18 cellular contexts compared by ENCODE assay signal in the genomic region with DNA sequence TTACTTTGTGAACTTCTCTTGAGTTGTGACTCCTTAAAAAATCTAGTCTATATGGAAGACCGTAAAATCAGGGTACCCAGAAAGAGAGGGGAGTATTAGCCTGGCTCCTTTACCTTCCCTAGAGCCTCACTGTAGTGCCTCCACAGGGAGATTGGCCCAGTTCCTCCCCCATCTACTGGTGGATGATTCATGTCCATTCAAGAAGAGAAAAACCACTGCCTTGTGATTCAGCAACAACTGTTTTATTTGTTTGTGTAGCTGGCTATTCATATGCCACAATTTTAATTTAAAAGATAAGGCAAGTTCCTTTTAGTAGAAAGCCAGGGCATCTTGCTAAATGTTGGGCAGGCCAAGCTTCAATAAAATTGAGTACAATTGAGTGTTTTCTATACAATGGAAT.
DNase-seq lines count a peak whose midpoint lies in the region; ATAC-seq and TF ChIP-seq lines count a peak whose summit lies in the region.
"Had no signal": no experiment of that assay in that cellular context is flagged by ENCODE, and none has a peak within 500 bp of the region (broad histone marks: within the 10 kb centered on the region; RNA-seq: fewer than 3 reads in every experiment).

No MANE protein-coding gene starts in this region.

- no CpG with 5 or more reads among the region's 1 CpG for WGBS in IMR-90 (ENCODE audit: extremely low coverage in 2 of 2, insufficient read length in 1 of 2), 2 experiments

- no peak overlapping the region for H3K4me2 ChIP-seq in IMR-90 (ENCODE audit: low read depth, low read length)

- in situ Hi-C loops in IMR-90 (cut with MboI; ENCODE audit: low sequenced_read_pairs) (no loop called here), astrocyte of the spinal cord (cut with HindIII; ENCODE audit: low sequenced_read_pairs) (no loop called here)

- no peak overlapping the region for H2AK9ac ChIP-seq in IMR-90 (replicated peaks; ENCODE audit: low read depth, low read length, poor library complexity)

- no peak overlapping the region for H3K23ac ChIP-seq in IMR-90 (ENCODE audit: low read depth, low read length)

- TF ChIP-seq RAD21 in IMR-90 (IDR thresholded peaks at IDR 0.05; ENCODE audit: low read length), result no peak

- no peak overlapping the region for H3K14ac ChIP-seq in IMR-90 (replicated peaks; ENCODE audit: low read depth, low read length)

- H3K79me1 ChIP-seq in IMR-90 (ENCODE audit: low read depth in 1 of 2, low read length in 2 of 2), result no peaks in the 10 kb centered on the region

- no peak overlapping the region for H3K27ac ChIP-seq in IMR-90 (ENCODE audit: insufficient read depth, low read length)
- H3K27ac ChIP-seq: vagina had no signal

- CTCF ChIA-PET in IMR-90 (lab: Yijun Ruan, JAX), result no interaction called here

- dilution Hi-C loops in IMR-90 (cut with HindIII; ENCODE audit: low sequenced_read_pairs, unreplicated experiment), result no loop called here

- H2BK5ac ChIP-seq in IMR-90 (ENCODE audit: low read depth, low read length, poor library complexity, severe bottlenecking), result no peak overlapping the region

- H4K20me1 ChIP-seq in IMR-90 (ENCODE audit: insufficient read depth, low read length), result no peaks in the 10 kb centered on the region

- TF ChIP-seq POLR2A in IMR-90 (IDR thresholded peaks at IDR 0.05; ENCODE audit: low read depth, low read length), result no peak

- no peaks in the 10 kb centered on the region for H3K9me3 ChIP-seq in IMR-90 (ENCODE audit: control insufficient read depth, insufficient read depth, low read length)
- H3K9me3 ChIP-seq: vagina had no signal

- H3K4ac ChIP-seq in IMR-90 (ENCODE audit: low read depth, low read length), result no peak overlapping the region

- H4K91ac ChIP-seq in IMR-90 (ENCODE audit: insufficient read depth, low read depth, low read length), result no peak overlapping the region

- no peak overlapping the region for H3K18ac ChIP-seq in IMR-90 (ENCODE audit: low read depth, low read length)

- TF ChIP-seq CTCF in AG10803 (conservative IDR thresholded peaks at IDR 0.05; ENCODE audit: low read length) (no peak), IMR-90 (conservative IDR thresholded peaks at IDR 0.05; ENCODE audit: low read depth, low read length) (no peak), astrocyte of the spinal cord (IDR thresholded peaks at IDR 0.05; ENCODE audit: low read depth, low read length) (no peak)

- BruUV-seq in IMR-90 (replicated peaks; lab: Mats Ljungman, UMichigan), result no TSS peak

- H2AFZ ChIP-seq in IMR-90 (replicated peaks; ENCODE audit: low read length, poor library complexity), result no peak overlapping the region

- H3K4me3 ChIP-seq in AG10803 (ENCODE audit: low read length), result no peak overlapping the region
- H3K4me3 ChIP-seq in IMR-90 (ENCODE audit: insufficient read depth, low read depth, low read length), result no peak overlapping the region
- H3K4me3 ChIP-seq in astrocyte of the spinal cord (ENCODE audit: low read depth, low read length), result no peak overlapping the region
- H3K4me3 ChIP-seq: vagina had no signal

- no peak overlapping the region for H3K56ac ChIP-seq in IMR-90 (ENCODE audit: extremely low read depth, insufficient read depth, low read length)

- no peaks in the 10 kb centered on the region for H3K4me1 ChIP-seq in IMR-90 (ENCODE audit: control insufficient read depth, insufficient read depth, low read length)
- H3K4me1 ChIP-seq: vagina had no signal

- H3K36me3 ChIP-seq in IMR-90 (ENCODE audit: control insufficient read depth, insufficient read depth, low read length), result no peaks in the 10 kb centered on the region
- H3K36me3 ChIP-seq: vagina had no signal

- H4K8ac ChIP-seq in IMR-90 (ENCODE audit: low read depth in 2 of 2, low read length in 2 of 2), result no peak overlapping the region

- no peak overlapping the region for H2AK5ac ChIP-seq in IMR-90 (ENCODE audit: low read depth, low read length)

- H3K9me1 ChIP-seq in IMR-90 (ENCODE audit: insufficient read depth, low read length), result no peaks in the 10 kb centered on the region

- ATAC-seq in IMR-90 (ENCODE audit: low read depth) (no peak), GM21515 (IDR thresholded peaks at IDR 0.05; ENCODE audit: unreplicated experiment) (no peak), Right ventricle myocardium superior (ENCODE audit: poor library complexity) (no peak)

- H2BK120ac ChIP-seq in IMR-90 (ENCODE audit: low read depth, low read length), result no peak overlapping the region

- no peak overlapping the region for H2BK20ac ChIP-seq in IMR-90 (ENCODE audit: low read depth, low read length)

- H3K9ac ChIP-seq in IMR-90 (ENCODE audit: low read depth, low read length), result no peak overlapping the region

- DNase-seq in AG10803 (ENCODE audit: low read depth) (peak; percentile 11), IMR-90 (peak; percentile 60), astrocyte of the spinal cord (ENCODE audit: low read depth, low spot score) (peak; percentile 84), iris pigment epithelial cell (ENCODE audit: low read depth) (peak; percentile 25), amygdala (lab: John Stamatoyannopoulos, UW) (no peak), NCI-H2107 (lab: John Stamatoyannopoulos, UW) (no peak), Right ventricle myocardium superior (no peak)
- DNase-seq: activated CD4-positive, alpha-beta T cell treated with anti-CD3 and anti-CD28 coated beads, Interleukin-2, amount 10 ng/mL, durations not matched to agents 7 days and 5 days; activated T-cell treated with anti-CD3 and anti-CD28 coated beads, Interleukin-2, amount 50 U/mL, for 24 hours; AML-193; NCI-H2029 treated with DMSO at 0.1 percent for 48 hours; NCI-H748 treated with DMSO at 0.1 percent for 48 hours; occipital lobe; SHP77 treated with DMSO at 0.1 percent for 48 hours; stimulated activated naive CD4-positive, alpha-beta T cell; T-helper 9 cell had no signal

- POLR2A ChIA-PET in IMR-90 (lab: Charles Lee; ENCODE audit: unreplicated experiment), result no interaction called here

- intact Hi-C loops in IMR-90 (cut with micrococcal nuclease), result no loop called here
- intact Hi-C loops in Right ventricle myocardium superior (cut with DNase I), result no loop called here

- no peaks in the 10 kb centered on the region for H3K27me3 ChIP-seq in IMR-90 (ENCODE audit: control insufficient read depth, insufficient read depth, low read length)
- H3K27me3 ChIP-seq: vagina had no signal

- no peak overlapping the region for H2BK15ac ChIP-seq in IMR-90 (ENCODE audit: low read depth, low read length)

- no peak overlapping the region for H4K5ac ChIP-seq in IMR-90 (ENCODE audit: low read depth, low read length)

TF ChIP-seq in IMR-90, 13 proteins besides CTCF, POLR2A, EP300 and RAD21:
- TF ChIP-seq MAFK (IDR thresholded peaks at IDR 0.05; ENCODE audit: low read depth, low read length) (no peak), RFX5 (IDR thresholded peaks at IDR 0.05; ENCODE audit: low read depth, low read length) (no peak), MXI1 (IDR thresholded peaks at IDR 0.05; ENCODE audit: borderline replicate concordance, low read depth, low read length) (no peak), SMC3 (IDR thresholded peaks at IDR 0.05; ENCODE audit: low read depth, low read length) (no peak), FOS (IDR thresholded peaks at IDR 0.05; ENCODE audit: low read depth, low read length) (no peak), NFE2L2 (IDR thresholded peaks at IDR 0.05; ENCODE audit: low read depth, low read length) (no peak), RCOR1 (IDR thresholded peaks at IDR 0.05; ENCODE audit: insufficient replicate concordance, low read length) (no peak), CHD1 (IDR thresholded peaks at IDR 0.05; ENCODE audit: low read depth, low read length) (no peak), BHLHE40 (IDR thresholded peaks at IDR 0.05; ENCODE audit: low read depth, low read length) (no peak), CEBPB (IDR thresholded peaks at IDR 0.05; ENCODE audit: low read depth, low read length) (no peak), MAZ (IDR thresholded peaks at IDR 0.05; ENCODE audit: borderline replicate concordance, low read depth, low read length) (no peak)
- TF ChIP-seq, protein P1, sequence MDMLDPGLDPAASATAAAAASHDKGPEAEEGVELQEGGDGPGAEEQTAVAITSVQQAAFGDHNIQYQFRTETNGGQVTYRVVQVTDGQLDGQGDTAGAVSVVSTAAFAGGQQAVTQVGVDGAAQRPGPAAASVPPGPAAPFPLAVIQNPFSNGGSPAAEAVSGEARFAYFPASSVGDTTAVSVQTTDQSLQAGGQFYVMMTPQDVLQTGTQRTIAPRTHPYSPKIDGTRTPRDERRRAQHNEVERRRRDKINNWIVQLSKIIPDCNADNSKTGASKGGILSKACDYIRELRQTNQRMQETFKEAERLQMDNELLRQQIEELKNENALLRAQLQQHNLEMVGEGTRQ (IDR thresholded peaks at IDR 0.05; ENCODE audit: low read depth, low read length), result no peak
- TF ChIP-seq, protein P2, sequence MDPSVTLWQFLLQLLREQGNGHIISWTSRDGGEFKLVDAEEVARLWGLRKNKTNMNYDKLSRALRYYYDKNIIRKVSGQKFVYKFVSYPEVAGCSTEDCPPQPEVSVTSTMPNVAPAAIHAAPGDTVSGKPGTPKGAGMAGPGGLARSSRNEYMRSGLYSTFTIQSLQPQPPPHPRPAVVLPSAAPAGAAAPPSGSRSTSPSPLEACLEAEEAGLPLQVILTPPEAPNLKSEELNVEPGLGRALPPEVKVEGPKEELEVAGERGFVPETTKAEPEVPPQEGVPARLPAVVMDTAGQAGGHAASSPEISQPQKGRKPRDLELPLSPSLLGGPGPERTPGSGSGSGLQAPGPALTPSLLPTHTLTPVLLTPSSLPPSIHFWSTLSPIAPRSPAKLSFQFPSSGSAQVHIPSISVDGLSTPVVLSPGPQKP (IDR thresholded peaks at IDR 0.05; ENCODE audit: borderline replicate concordance, low read depth, low read length), result no peak

Comparison
In these comparisons a context has a peak if more than half of its experiments do, and no peak if none do; other contexts are left out.
1. DNase-seq: peak in AG10803 (single experiment), IMR-90 (single experiment), astrocyte of the spinal cord (single experiment) and iris pigment epithelial cell (single experiment); none in amygdala (0 of 56), NCI-H2107 (single experiment) and Right ventricle myocardium superior (single experiment).